19 cellular contexts compared by ENCODE assay signal in the genomic region with DNA sequence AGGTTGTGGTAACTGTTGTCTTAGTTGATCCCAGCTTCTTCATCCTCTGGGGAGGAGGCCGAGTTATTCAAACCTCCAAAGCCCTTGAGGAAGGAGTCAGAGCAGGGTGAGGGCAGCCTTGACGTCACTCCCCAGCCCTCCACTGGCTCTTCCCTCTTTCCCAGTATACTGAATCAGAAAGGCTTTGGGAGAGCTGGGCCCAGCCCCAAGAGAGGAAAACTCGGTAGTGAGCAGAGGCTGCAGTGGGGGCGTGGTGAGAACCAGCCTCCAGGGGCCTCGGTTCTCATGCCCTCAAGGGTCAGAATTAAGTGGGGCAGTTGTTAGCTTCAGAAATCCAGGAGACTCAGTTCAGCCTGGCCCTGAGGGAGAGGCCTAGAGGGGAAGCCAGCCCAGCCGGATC. TPM values are rescaled to one million over a fixed set of nuclear protein-coding genes. Genes with fewer than 3 reads are reported as not detected.
"Had no signal": no experiment of that assay in that cellular context is flagged by ENCODE, and none has a peak within 500 bp of the region (broad histone marks: within the 10 kb centered on the region; RNA-seq: fewer than 3 reads in every experiment).

No MANE protein-coding gene starts in this region.

- DNase-seq: activated CD4-positive, alpha-beta T cell treated with anti-CD3 and anti-CD28 coated beads, Interleukin-2, amount 10 ng/mL, durations not matched to agents 24 days and 14 days; activated CD8-positive, alpha-beta memory T cell treated with anti-CD3 and anti-CD28 coated beads for 24 hours; activated naive CD4-positive, alpha-beta T cell treated with anti-CD3 and anti-CD28 coated beads, Interleukin-2, amount 10 ng/mL, durations not matched to agents 7 days and 5 days; activated T-cell treated with anti-CD3 and anti-CD28 coated beads for 4 hours; cerebellar nuclear complex; dorsolateral prefrontal cortex; left colon; occipital lobe; SHP77 treated with DMSO at 0.1 percent for 48 hours; substantia nigra; T-helper 17 cell; upper lobe of left lung had no signal

- H3K4me2 ChIP-seq: hepatocyte, smooth muscle cell had no signal

- H3K27ac ChIP-seq: hepatocyte had no signal

- H3K4me3 ChIP-seq: dorsolateral prefrontal cortex, hepatocyte, smooth muscle cell, upper lobe of left lung had no signal

- ATAC-seq: activated T-helper 17 cell treated with anti-CD3 and anti-CD28 coated beads, Interleukin-2, amount 50 U/mL, for 72 hours; left colon; natural killer cell treated with Interleukin-12 subunit alpha and Interleukin-12 subunit beta and Interleukin-15 and Interleukin-18, amount 100 ng/mL, for 72 hours; stimulated activated memory B cell treated with anti-CD40 and anti-IgM and Interleukin-4, amounts not matched to agents 10 μg/mL and 1 μg/mL and 100 μg/mL, for 72 hours; T-helper 17 cell; WTC11 had no signal

RNA-seq across cellular contexts. Expression of gene GJA4, which starts 1.8 kb away (rescaled TPM):
- total RNA-seq: activated CD4-positive, alpha-beta T cell treated with anti-CD3 and anti-CD28 coated beads, Interleukin-2, amount 10 ng/mL, durations not matched to agents 24 days and 14 days; activated T-helper 17 cell treated with anti-CD3 and anti-CD28 coated beads, Interleukin-2, amount 50 U/mL, for 72 hours; smooth muscle cell had no signal

RNA-seq across cellular contexts. Expression of gene GJB3, which starts 10.0 kb away (rescaled TPM):
- total RNA-seq: activated CD4-positive, alpha-beta T cell treated with anti-CD3 and anti-CD28 coated beads, Interleukin-2, amount 10 ng/mL, durations not matched to agents 24 days and 14 days; activated T-helper 17 cell treated with anti-CD3 and anti-CD28 coated beads, Interleukin-2, amount 50 U/mL, for 72 hours; frontal cortex; natural killer cell treated with Interleukin-12 subunit alpha and Interleukin-12 subunit beta and Interleukin-15 and Interleukin-18, amount 100 ng/mL, for 72 hours; occipital lobe; T-helper 17 cell had no signal

RNA-seq across cellular contexts. Expression of gene GJB4, which starts 31.4 kb away (rescaled TPM):
- total RNA-seq: activated CD4-positive, alpha-beta T cell treated with anti-CD3 and anti-CD28 coated beads, Interleukin-2, amount 10 ng/mL, durations not matched to agents 24 days and 14 days; activated T-helper 17 cell treated with anti-CD3 and anti-CD28 coated beads, Interleukin-2, amount 50 U/mL, for 72 hours; frontal cortex; natural killer cell treated with Interleukin-12 subunit alpha and Interleukin-12 subunit beta and Interleukin-15 and Interleukin-18, amount 100 ng/mL, for 72 hours; occipital lobe; T-helper 17 cell; upper lobe of left lung had no signal

RNA-seq across cellular contexts. Expression of gene GJB5, which starts 36.1 kb away (rescaled TPM):
- total RNA-seq: activated CD4-positive, alpha-beta T cell treated with anti-CD3 and anti-CD28 coated beads, Interleukin-2, amount 10 ng/mL, durations not matched to agents 24 days and 14 days; activated T-helper 17 cell treated with anti-CD3 and anti-CD28 coated beads, Interleukin-2, amount 50 U/mL, for 72 hours; frontal cortex; left colon; natural killer cell treated with Interleukin-12 subunit alpha and Interleukin-12 subunit beta and Interleukin-15 and Interleukin-18, amount 100 ng/mL, for 72 hours; occipital lobe; T-helper 17 cell had no signal
